ENCODE assay signal across 8 cellular contexts in the genomic region with DNA sequence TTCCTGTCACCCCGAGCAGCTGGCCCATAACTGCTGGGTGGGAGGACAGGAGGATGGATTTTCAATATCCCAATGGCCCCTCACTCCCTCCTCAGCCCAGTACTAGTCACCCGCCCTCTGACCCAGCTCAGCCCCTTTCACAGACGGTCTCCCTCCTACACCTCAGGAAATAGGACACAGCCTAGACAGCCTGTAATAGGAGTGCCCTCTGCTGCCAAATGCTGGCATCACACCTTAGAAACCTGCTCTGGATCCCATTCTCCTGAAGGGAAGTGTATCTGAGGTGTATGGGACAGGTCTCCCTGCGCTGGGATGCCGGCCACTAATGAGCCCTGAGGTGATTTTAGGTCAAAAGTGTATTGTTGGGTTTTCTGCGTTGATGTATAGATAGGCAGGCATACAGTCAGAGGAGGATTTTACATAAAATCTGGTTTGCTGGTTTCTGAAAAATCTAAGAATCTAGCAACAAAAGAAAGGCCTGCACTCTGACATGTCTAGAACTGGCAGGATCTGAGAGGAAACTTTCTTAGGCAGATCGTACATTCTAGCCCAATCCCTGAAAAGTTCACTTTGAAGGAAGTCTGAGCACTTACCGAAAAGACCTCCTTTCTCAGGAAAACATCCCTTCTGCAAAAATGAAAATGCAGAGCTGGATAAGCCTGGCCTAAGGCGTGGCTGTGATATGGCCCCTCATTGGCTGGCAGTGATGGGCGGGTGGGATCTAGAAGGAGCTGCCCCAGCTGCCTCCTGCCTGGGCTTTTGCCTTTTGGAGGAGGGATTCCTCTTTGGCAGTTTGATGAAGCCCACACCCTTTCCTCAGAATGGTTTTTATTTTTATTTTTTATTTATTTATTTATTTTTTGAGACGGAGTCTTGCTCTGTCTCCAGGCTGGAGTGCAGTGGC. TPM values are rescaled to one million over a fixed set of nuclear protein-coding genes. Genes with fewer than 3 reads are reported as not detected.
A peak's percentile ranks its signal among the peaks of the same experiment; 100 is the strongest.
DNase-seq lines count a peak whose midpoint lies in the region; ATAC-seq and TF ChIP-seq lines count a peak whose summit lies in the region.

No MANE protein-coding gene starts in this region.

- peaks cover 25% of the 10 kb centered on the region for H3K4me1 ChIP-seq in adipocyte (ENCODE audit: control insufficient read depth, insufficient read depth, low read length)

- H3K36me3 ChIP-seq in adipocyte (ENCODE audit: control insufficient read depth, insufficient read depth, low read length, severe bottlenecking) = no peaks in the 10 kb centered on the region

- intact Hi-C loops in left cardiac atrium (cut with DNase I) = loop anchor here (1.0 to 10.0 kb wide), 3 partner anchors 50 to 1014 kb away; no protein-coding TSS in a partner anchor

- TF ChIP-seq CTCF in GM10266 (IDR thresholded peaks at IDR 0.05; ENCODE audit: control insufficient read depth, insufficient read depth, low read depth, missing control alignments) = peak; percentile 76

- no peak overlapping the region for H3K4me3 ChIP-seq in adipocyte (ENCODE audit: low read length)

- DNase-seq in GM10266 (ENCODE audit: extremely low spot score) = peak; percentile 74
- peak; percentile 67 for DNase-seq in NCI-H1092 treated with DMSO at 0.1 percent for 48 hours (lab: John Stamatoyannopoulos, UW)
- DNase-seq in SK-N-DZ (ENCODE audit: low spot score) = peak; percentile 82
- peak; percentile 90 for DNase-seq in adipocyte (ENCODE audit: low read depth)
- DNase-seq in left cardiac atrium = peak; percentile 65
- peak; percentile 70 for DNase-seq in renal cortical epithelial cell (ENCODE audit: low read depth)

- H3K27me3 ChIP-seq in adipocyte (replicated peaks; ENCODE audit: control insufficient read depth, insufficient read depth, low read length) = no peaks in the 10 kb centered on the region

- H3K9me3 ChIP-seq in adipocyte (ENCODE audit: control insufficient read depth, low read length) = peaks cover 4% of the 10 kb centered on the region

- H3K9ac ChIP-seq in adipocyte (ENCODE audit: low read length) = no peak overlapping the region

- peak; percentile 63 for ATAC-seq in HG02588 (IDR thresholded peaks at IDR 0.05; ENCODE audit: unreplicated experiment)
- ATAC-seq in left cardiac atrium = peak; percentile 20 to 54
- no peak for ATAC-seq in GM18907 (IDR thresholded peaks at IDR 0.05; ENCODE audit: unreplicated experiment)

RNA-seq across cellular contexts. Expression of gene DZIP1L, which starts 3.7 kb away (rescaled TPM):
- polyA plus RNA-seq in SK-N-DZ (2014; cell fraction: cytosol; rRNA removed) = 13.0 and 19.9 TPM in 2 replicates
- 24.2 and 24.4 TPM in 2 replicates for polyA plus RNA-seq in SK-N-DZ (2014; cell fraction: nucleus; rRNA removed)
- total RNA-seq in left cardiac atrium (1 to 10 TPM; 5.5 to 5.8 TPM), renal cortical epithelial cell (9.0 and 21.5 TPM in 2 replicates)

RNA-seq across cellular contexts. Expression of gene A4GNT, which starts 13.1 kb away (rescaled TPM):
- not detected in 2 replicates for polyA plus RNA-seq in SK-N-DZ (2014; cell fraction: cytosol; rRNA removed)
- polyA plus RNA-seq in SK-N-DZ (2014; cell fraction: nucleus; rRNA removed) = not detected in 2 replicates
- not detected for total RNA-seq in left cardiac atrium
- not detected in 2 replicates for total RNA-seq in renal cortical epithelial cell

RNA-seq across cellular contexts. Expression of gene DBR1, which starts 55.6 kb away (rescaled TPM):
- 35.6 and 37.9 TPM in 2 replicates for polyA plus RNA-seq in SK-N-DZ (2014; cell fraction: cytosol; rRNA removed)
- polyA plus RNA-seq in SK-N-DZ (2014; cell fraction: nucleus; rRNA removed) = 9.8 and 12.4 TPM in 2 replicates
- total RNA-seq in left cardiac atrium (1 to 10 TPM; 9.2 to 9.7 TPM), renal cortical epithelial cell (22.1 and 27.3 TPM in 2 replicates)
